Comparison of ENCODE assay signal across 13 cellular contexts in genomic region chr16:4409081-4409932, GRCh38. TPM values are rescaled to one million over a fixed set of nuclear protein-coding genes. Genes with fewer than 3 reads are reported as not detected.
DNase-seq lines count a peak whose midpoint lies in the region; ATAC-seq and TF ChIP-seq lines count a peak whose summit lies in the region.
"Had no signal": no experiment of that assay in that cellular context is flagged by ENCODE, and none has a peak within 500 bp of the region (broad histone marks: within the 10 kb centered on the region; RNA-seq: fewer than 3 reads in every experiment).

No MANE protein-coding gene starts in this region.

- no peak overlapping the region for H3K23ac ChIP-seq in trophoblast cell (ENCODE audit: low read length)

- H3K14ac ChIP-seq in trophoblast cell (ENCODE audit: low read length): no peak overlapping the region

- ATAC-seq in left ventricle myocardium superior (peak; percentile 3), esophagus mucosa (peak; percentile 69), HG03520 (IDR thresholded peaks at IDR 0.05; ENCODE audit: unreplicated experiment) (no peak), GM18909 (IDR thresholded peaks at IDR 0.05; ENCODE audit: poor library complexity, unreplicated experiment) (no peak)

- no peaks in the 10 kb centered on the region for H3K9me3 ChIP-seq in right atrium auricular region
- H3K9me3 ChIP-seq in OCI-LY7 (ENCODE audit: low read length): no peaks in the 10 kb centered on the region
- no peaks in the 10 kb centered on the region for H3K9me3 ChIP-seq in trophoblast cell (ENCODE audit: insufficient read depth, low read depth, low read length)
- H3K9me3 ChIP-seq: adrenal gland, pancreas, vagina had no signal

- H3K27me3 ChIP-seq in right atrium auricular region (no peaks in the 10 kb centered on the region), trophoblast cell (ENCODE audit: insufficient read depth, low read length) (no peaks in the 10 kb centered on the region)
- H3K27me3 ChIP-seq: adrenal gland, pancreas, vagina had no signal

- no peak overlapping the region for H2BK5ac ChIP-seq in trophoblast cell (ENCODE audit: low read depth, low read length, poor library complexity)

- H3K27ac ChIP-seq in right atrium auricular region (no peak overlapping the region), OCI-LY7 (ENCODE audit: low read depth, low read length, poor library complexity, severe bottlenecking) (no peak overlapping the region), trophoblast cell (ENCODE audit: low read depth, low read length) (no peak overlapping the region)
- H3K27ac ChIP-seq: adrenal gland, epithelial cell of prostate, pancreas, vagina had no signal

- H4K12ac ChIP-seq in trophoblast cell (ENCODE audit: low read depth, low read length): no peak overlapping the region

- H2AFZ ChIP-seq in OCI-LY7 (ENCODE audit: low read length): no peak overlapping the region
- H2AFZ ChIP-seq in trophoblast cell (ENCODE audit: insufficient read depth, low read length, poor library complexity): no peak overlapping the region

- H2BK12ac ChIP-seq in trophoblast cell (ENCODE audit: low read length): no peak overlapping the region

- H3K4ac ChIP-seq in trophoblast cell (ENCODE audit: low read depth, low read length): no peak overlapping the region

- no peaks in the 10 kb centered on the region for H4K20me1 ChIP-seq in OCI-LY7 (ENCODE audit: insufficient read depth, low read length)

- H2AK5ac ChIP-seq in trophoblast cell (ENCODE audit: low read length): no peak overlapping the region

- no peak overlapping the region for H4K8ac ChIP-seq in trophoblast cell (ENCODE audit: low read depth, low read length)

- no peak overlapping the region for H3K18ac ChIP-seq in trophoblast cell (ENCODE audit: low read length)

- intact Hi-C loops in left ventricle myocardium superior (cut with micrococcal nuclease) (loop anchor here (10.0 kb wide), 1 partner anchor 55 kb away; the partner anchor contains the start of gene PAM16), OCI-LY7 (cut with micrococcal nuclease; ENCODE audit: unreplicated experiment) (no loop called here)

- H3K79me2 ChIP-seq in OCI-LY7 (ENCODE audit: insufficient read depth, low read depth, low read length) (peaks cover 7% of the 10 kb centered on the region; the same call in 1 of the 2 replicates), trophoblast cell (ENCODE audit: control insufficient read depth, insufficient read depth, low read length, poor library complexity) (no peaks in the 10 kb centered on the region)

- H2BK120ac ChIP-seq in trophoblast cell (ENCODE audit: insufficient read depth, low read length, poor library complexity): no peak overlapping the region

- H3K36me3 ChIP-seq in right atrium auricular region (peaks cover 16% of the 10 kb centered on the region), OCI-LY7 (ENCODE audit: insufficient read depth, low read length) (peaks cover 71% of the 10 kb centered on the region), trophoblast cell (ENCODE audit: control insufficient read depth in 1 of 2, insufficient read depth in 2 of 2, low read length in 2 of 2) (peaks cover 29 to 35% of the 10 kb centered on the region in 2 experiments)

- H3K4me1 ChIP-seq in right atrium auricular region: peaks cover 0 to 43% of the 10 kb centered on the region in 2 donors
- peaks cover 9% of the 10 kb centered on the region for H3K4me1 ChIP-seq in OCI-LY7 (ENCODE audit: insufficient read depth, low read length, poor library complexity, severe bottlenecking)
- H3K4me1 ChIP-seq in trophoblast cell (ENCODE audit: control insufficient read depth in 1 of 2, insufficient read depth in 2 of 2, low read length in 2 of 2): no peaks in the 10 kb centered on the region
- H3K4me1 ChIP-seq: pancreas had no signal

- POLR2A ChIA-PET in OCI-LY7 (lab: Charles Lee): no interaction called here

- H3K4me2 ChIP-seq in OCI-LY7 (ENCODE audit: low read length): no peak overlapping the region
- H3K4me2 ChIP-seq in trophoblast cell (ENCODE audit: low read length): no peak overlapping the region

- no peaks in the 10 kb centered on the region for H3K9me2 ChIP-seq in OCI-LY7 (ENCODE audit: insufficient read depth, low read length)

- H3K4me3 ChIP-seq in right atrium auricular region: no peak overlapping the region
- no peak overlapping the region for H3K4me3 ChIP-seq in OCI-LY7 (ENCODE audit: low read depth, low read length, poor library complexity, severe bottlenecking)
- no peak overlapping the region for H3K4me3 ChIP-seq in trophoblast cell (ENCODE audit: low read depth, low read length)
- H3K4me3 ChIP-seq: adrenal gland, pancreas, vagina had no signal

- TF ChIP-seq CTCF in right atrium auricular region (IDR thresholded peaks at IDR 0.05) (no peak), OCI-LY7 (conservative IDR thresholded peaks at IDR 0.05; ENCODE audit: low read length) (0 out of 2 replicates have a peak, but pooled peaks have one; percentile 26)

- no peak overlapping the region for H3K9ac ChIP-seq in trophoblast cell (ENCODE audit: low read length)

- no peak overlapping the region for H4K91ac ChIP-seq in trophoblast cell (ENCODE audit: low read depth, low read length)

- BruUV-seq in OCI-LY7 (replicated peaks; lab: Mats Ljungman, UMichigan): no TSS peak

- WGBS in trophoblast cell (ENCODE audit: extremely low coverage, insufficient coverage, insufficient read length): no CpG with 5 or more reads among the region's 19 CpGs

- CTCF ChIA-PET in OCI-LY7 (lab: Charles Lee; ENCODE audit: unreplicated experiment): no interaction called here

- DNase-seq in left ventricle myocardium superior (peak; percentile 50), right atrium auricular region (ENCODE audit: low spot score) (no peak), OCI-LY7 (ENCODE audit: low spot score) (no peak), trophoblast cell (no peak)
- DNase-seq in effector CD4-positive, alpha-beta T cell: no peak
- DNase-seq: MV-4-11, pancreas had no signal

- H3K79me1 ChIP-seq in trophoblast cell (ENCODE audit: low read length): no peaks in the 10 kb centered on the region

RNA-seq across cellular contexts. Expression of gene CORO7, which starts 7.1 kb away (rescaled TPM):
- total RNA-seq in left ventricle myocardium superior (10.1 TPM), right atrium auricular region (10 to 100 TPM; 10.3 TPM), OCI-LY7 (2022) (112 and 115 TPM in 2 replicates), esophagus mucosa (7.9 TPM)
- total RNA-seq in OCI-LY7 (2014; rRNA removed; shearing (Covaris generic)): 64.0 and 77.2 TPM in 2 replicates
- 18.8 and 18.9 TPM in 2 replicates for polyA plus RNA-seq in trophoblast cell (2013)

RNA-seq across cellular contexts. Expression of gene DNAJA3, which starts 16.4 kb away (rescaled TPM):
- 83.9 TPM for total RNA-seq in left ventricle myocardium superior
- 10 to 100 TPM; 47.6 to 50.5 TPM for total RNA-seq in right atrium auricular region
- 89.8 and 94.5 TPM in 2 replicates for total RNA-seq in OCI-LY7 (2014; rRNA removed; shearing (Covaris generic))
- total RNA-seq in OCI-LY7 (2022): 89.7 and 94.3 TPM in 2 replicates
- total RNA-seq in esophagus mucosa: 40.2 TPM
- polyA plus RNA-seq in trophoblast cell (2013): 32.8 and 34.3 TPM in 2 replicates

RNA-seq across cellular contexts. Expression of gene VASN, which starts 37.7 kb away (rescaled TPM):
- total RNA-seq in left ventricle myocardium superior (4.3 TPM), right atrium auricular region (10 to 100 TPM; 17.9 to 39.0 TPM), OCI-LY7 (2022) (not detected in 2 replicates), esophagus mucosa (16.6 TPM)
- total RNA-seq in OCI-LY7 (2014; rRNA removed; shearing (Covaris generic)): not detected in 2 replicates
- 17.6 and 18.2 TPM in 2 replicates for polyA plus RNA-seq in trophoblast cell (2013)

RNA-seq across cellular contexts. Expression of gene PAM16, which starts 58.2 kb away (rescaled TPM):
- total RNA-seq in left ventricle myocardium superior (70.0 TPM), right atrium auricular region (10 to 100 TPM; 54.6 to 85.7 TPM), OCI-LY7 (2022) (77.4 and 82.4 TPM in 2 replicates), esophagus mucosa (34.3 TPM)
- 80.6 and 92.1 TPM in 2 replicates for total RNA-seq in OCI-LY7 (2014; rRNA removed; shearing (Covaris generic))
- 40.6 and 45.5 TPM in 2 replicates for polyA plus RNA-seq in trophoblast cell (2013)

Comparison
In these comparisons a context has a peak if more than half of its experiments do, and no peak if none do; other contexts are left out.
1. ATAC-seq: peak in left ventricle myocardium superior (single experiment) and esophagus mucosa (single experiment); none in HG03520 (single experiment) and GM18909 (single experiment).